28 cellular contexts compared by ENCODE assay signal in the genomic region with DNA sequence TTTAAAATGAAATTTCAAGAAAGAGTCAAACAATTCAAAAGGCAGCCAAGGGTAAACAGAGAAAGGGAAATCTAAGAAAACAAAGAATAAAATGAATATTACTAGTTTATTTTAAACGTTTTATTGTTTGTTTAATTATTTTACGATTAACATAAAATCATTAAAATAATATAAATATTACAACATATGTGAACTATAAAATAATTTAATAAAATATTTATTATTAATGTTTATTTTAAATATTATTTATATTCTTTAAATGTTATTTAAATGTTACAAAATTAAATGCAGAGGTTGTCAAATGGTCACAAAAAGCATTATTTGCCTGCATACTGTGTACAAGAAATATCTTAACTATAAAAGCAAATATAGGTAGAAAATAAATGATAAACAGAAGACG.
"Had no signal": no experiment of that assay in that cellular context is flagged by ENCODE, and none has a peak within 500 bp of the region (broad histone marks: within the 10 kb centered on the region; RNA-seq: fewer than 3 reads in every experiment).

No MANE protein-coding gene starts in this region.

- H3K27ac ChIP-seq: left ventricle myocardium inferior, neural progenitor cell, neutrophil, right atrium auricular region, right lobe of liver, suprapubic skin, thoracic aorta, tibial artery, upper lobe of right lung had no signal

- H3K36me3 ChIP-seq: left ventricle myocardium inferior, neural progenitor cell, neutrophil, right atrium auricular region, right lobe of liver, suprapubic skin, thoracic aorta, tibial artery, upper lobe of right lung had no signal

- DNase-seq: hypothalamus; immature natural killer cell; left ventricle myocardium inferior; mesendoderm; naive B cell; natural killer cell; nephron progenitor cell; occipital lobe; right lobe of liver; stimulated activated CD4-positive, alpha-beta T cell treated with anti-CD3 and anti-CD28 coated beads, Interleukin-12 subunit alpha, Interleukin-12 subunit beta, amount 100 ng/mL, for 4 hours; stimulated activated CD4-positive, alpha-beta T cell treated with anti-CD3 and anti-CD28 coated beads, Interleukin-15, amount 100 ng/mL, for 24 hours; stimulated activated CD4-positive, alpha-beta T cell treated with anti-CD3 and anti-CD28 coated beads, Interleukin-2, amount 100 ng/mL, for 24 hours; stimulated activated CD4-positive, alpha-beta T cell treated with anti-CD3 and anti-CD28 coated beads, Interleukin-4, amount 100 ng/mL, for 1 hour; stimulated activated naive B cell treated with anti-CD40 and anti-IgM and Interleukin-4, amounts not matched to agents 10 μg/mL and 1 μg/mL and 100 μg/mL, for 72 hours; tibial artery; trophoblast cell; upper lobe of right lung had no signal

- ATAC-seq: natural killer cell; right lobe of liver; stimulated activated naive B cell treated with anti-CD40 and anti-IgM and Interleukin-4, amounts not matched to agents 10 μg/mL and 1 μg/mL and 100 μg/mL, for 72 hours; upper lobe of right lung had no signal

- H3K4me3 ChIP-seq: left ventricle myocardium inferior, lung, neural progenitor cell, right atrium auricular region, right lobe of liver, suprapubic skin, thoracic aorta, tibial artery, upper lobe of right lung had no signal

- H3K27me3 Mint-ChIP-seq: naive B cell; progenitor cell of endocrine pancreas; stimulated activated naive B cell treated with anti-CD40 and anti-IgM and Interleukin-4, amounts not matched to agents 10 μg/mL and 1 μg/mL and 100 μg/mL, for 72 hours; stimulated activated naive CD8-positive, alpha-beta T cell treated with anti-CD3 and anti-CD28 coated beads, Interleukin-15, Interleukin-2, amounts not matched to agents 100 ng/mL and 50 ng/mL, for 24 hours had no signal

- H3K4me1 Mint-ChIP-seq: immature natural killer cell; mesothelial cell of epicardium; naive B cell; natural killer cell; nephron progenitor cell; neural progenitor cell; stimulated activated naive B cell treated with anti-CD40 and anti-IgM and Interleukin-4, amounts not matched to agents 10 μg/mL and 1 μg/mL and 100 μg/mL, for 72 hours had no signal

- H3K36me3 Mint-ChIP-seq: immature natural killer cell; naive B cell; neural progenitor cell; stimulated activated naive B cell treated with anti-CD40 and anti-IgM and Interleukin-4, amounts not matched to agents 10 μg/mL and 1 μg/mL and 100 μg/mL, for 72 hours had no signal

- H3K9me3 ChIP-seq: neutrophil, right lobe of liver, upper lobe of right lung had no signal

- H3K4me3 Mint-ChIP-seq: immature natural killer cell; mesothelial cell of epicardium; naive B cell; natural killer cell; nephron progenitor cell; neural progenitor cell; stimulated activated naive B cell treated with anti-CD40 and anti-IgM and Interleukin-4, amounts not matched to agents 10 μg/mL and 1 μg/mL and 100 μg/mL, for 72 hours; stimulated activated naive CD8-positive, alpha-beta T cell treated with anti-CD3 and anti-CD28 coated beads, Interleukin-15, Interleukin-2, amounts not matched to agents 100 ng/mL and 50 ng/mL, for 24 hours had no signal

- FAIRE-seq: islet of Langerhans, urothelium cell line had no signal

- H3K4me1 ChIP-seq: left ventricle myocardium inferior, neural progenitor cell, right atrium auricular region, right lobe of liver, suprapubic skin, tibial artery, upper lobe of right lung had no signal

- H3K27ac Mint-ChIP-seq: immature natural killer cell; mesothelial cell of epicardium; naive B cell; natural killer cell; nephron progenitor cell; neural progenitor cell; progenitor cell of endocrine pancreas; stimulated activated naive B cell treated with anti-CD40 and anti-IgM and Interleukin-4, amounts not matched to agents 10 μg/mL and 1 μg/mL and 100 μg/mL, for 72 hours; stimulated activated naive CD8-positive, alpha-beta T cell treated with anti-CD3 and anti-CD28 coated beads, Interleukin-15, Interleukin-2, amounts not matched to agents 100 ng/mL and 50 ng/mL, for 24 hours had no signal

- H3K27me3 ChIP-seq: neural progenitor cell, neutrophil, right atrium auricular region, right lobe of liver, suprapubic skin, tibial artery, upper lobe of right lung had no signal
